In the genomic region with DNA sequence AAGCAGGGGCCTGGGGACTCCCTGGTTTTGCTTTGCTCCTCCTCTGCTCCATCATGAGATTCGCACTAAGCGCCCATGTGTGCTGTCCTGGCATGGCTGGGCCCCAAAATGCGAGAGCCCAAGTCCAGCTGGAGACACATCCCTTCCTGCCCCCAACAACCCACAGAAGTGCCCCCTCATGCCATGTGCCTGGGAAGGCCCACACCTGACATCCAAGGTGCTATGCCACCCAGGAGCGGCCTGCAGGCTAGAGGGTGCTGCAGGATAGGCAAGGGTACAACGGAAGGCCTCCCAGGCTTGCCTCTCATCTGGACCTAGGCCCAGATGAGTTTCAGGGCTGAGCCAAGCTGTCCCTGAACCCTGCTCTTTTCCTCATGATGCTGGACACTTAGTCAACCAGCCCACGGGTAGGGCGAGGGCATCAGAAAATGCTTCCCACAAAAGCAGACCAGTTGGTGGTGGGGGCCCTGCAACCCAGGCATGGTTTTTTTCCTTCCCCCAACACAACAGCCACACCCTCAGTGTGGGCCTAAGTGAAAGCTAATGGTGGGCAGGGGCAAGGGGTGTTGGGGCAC, we compare ENCODE assay signal across 1 cellular context.
TF ChIP-seq lines count a peak whose summit lies in the region.

No MANE protein-coding gene starts in this region.

TF ChIP-seq in HCT116, 20 proteins besides CTCF, POLR2A, EP300 and RAD21:
- TF ChIP-seq SIN3A (IDR thresholded peaks at IDR 0.05; ENCODE audit: low read depth) (no peak), EZH2 (IDR thresholded peaks at IDR 0.05) (no peak), ZFX (IDR thresholded peaks at IDR 0.05) (no peak), SP1 (IDR thresholded peaks at IDR 0.05; ENCODE audit: low read depth) (no peak), ZNF274 (IDR thresholded peaks at IDR 0.05; ENCODE audit: low read depth, low read length) (no peak), CEBPB (IDR thresholded peaks at IDR 0.05; ENCODE audit: low read depth) (no peak)
- TF ChIP-seq, protein P1, sequence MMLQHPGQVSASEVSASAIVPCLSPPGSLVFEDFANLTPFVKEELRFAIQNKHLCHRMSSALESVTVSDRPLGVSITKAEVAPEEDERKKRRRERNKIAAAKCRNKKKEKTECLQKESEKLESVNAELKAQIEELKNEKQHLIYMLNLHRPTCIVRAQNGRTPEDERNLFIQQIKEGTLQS (IDR thresholded peaks at IDR 0.05): no peak
- TF ChIP-seq, protein P2, sequence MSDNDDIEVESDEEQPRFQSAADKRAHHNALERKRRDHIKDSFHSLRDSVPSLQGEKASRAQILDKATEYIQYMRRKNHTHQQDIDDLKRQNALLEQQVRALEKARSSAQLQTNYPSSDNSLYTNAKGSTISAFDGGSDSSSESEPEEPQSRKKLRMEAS (IDR thresholded peaks at IDR 0.05): no peak
